8 cellular contexts compared by ENCODE assay signal in the genomic region with DNA sequence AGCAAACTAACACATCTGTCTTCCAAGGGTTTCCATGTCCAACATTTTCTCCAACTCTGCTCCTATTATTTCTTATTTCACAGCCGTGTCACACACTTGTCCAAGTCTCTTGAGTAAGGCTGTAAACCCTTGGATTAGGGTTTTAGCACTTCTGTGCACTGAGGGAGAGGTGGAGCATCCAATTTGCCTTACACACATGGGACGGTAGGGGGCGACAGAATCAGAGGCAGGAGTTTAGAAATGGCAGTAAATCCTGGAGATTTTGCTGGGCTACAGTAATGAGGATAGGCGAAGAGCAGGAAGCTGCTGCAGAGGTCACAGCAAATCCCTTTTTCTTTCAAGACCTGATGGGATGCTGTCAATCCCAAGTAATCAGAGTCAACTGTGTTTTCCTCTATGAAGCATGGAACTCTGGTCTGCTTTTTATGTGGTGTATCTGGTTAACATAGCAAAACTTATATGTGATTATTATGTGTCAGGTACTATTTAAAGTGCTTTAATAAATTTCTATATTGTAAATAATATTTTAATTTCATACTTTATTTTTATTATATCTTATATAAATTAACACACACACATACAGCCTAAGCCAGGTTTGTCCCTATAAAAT. TPM values are rescaled to one million over a fixed set of nuclear protein-coding genes. Genes with fewer than 3 reads are reported as not detected.
A peak's percentile ranks its signal among the peaks of the same experiment; 100 is the strongest.
DNase-seq lines count a peak whose midpoint lies in the region; ATAC-seq, FAIRE-seq and TF ChIP-seq lines count a peak whose summit lies in the region.

No MANE protein-coding gene starts in this region.

- H2AFZ ChIP-seq in GM12878 (ENCODE audit: control insufficient read depth, low read depth, low read length): no peak overlapping the region

- intact Hi-C loops in heart left ventricle (cut with DNase I) (no loop called here), GM12878 (cut with micrococcal nuclease; ENCODE audit: unreplicated experiment) (loop anchor here (10.0 kb wide), 1 partner anchor 130 kb away; a partner anchor contains a TSS)

- no TSS peak for BruUV-seq in GM12878 (replicated peaks; lab: Mats Ljungman, UMichigan)

- no peak overlapping the region for H3K9ac ChIP-seq in GM12878 (ENCODE audit: control insufficient read depth, insufficient read depth, low read length)

- SMC1A ChIA-PET in GM12878 (lab: Charles Lee; ENCODE audit: uncharacterized antibody, unreplicated experiment): no interaction called here

- H3K9me3 ChIP-seq in heart left ventricle (no peaks in the 10 kb centered on the region), right atrium auricular region (no peaks in the 10 kb centered on the region), GM12878 (replicated peaks; ENCODE audit: control insufficient read depth, insufficient read depth, low read length) (no peaks in the 10 kb centered on the region)

- no peak for DNase-seq in heart left ventricle
- no peak for DNase-seq in right atrium auricular region (ENCODE audit: low spot score)
- DNase-seq in M059J (ENCODE audit: low read depth): peak; percentile 34
- no peak for DNase-seq in GM12878 (ENCODE audit: low read depth, low spot score)
- DNase-seq in stimulated activated CD8-positive, alpha-beta memory T cell treated with anti-CD3 and anti-CD28 coated beads, Interleukin-4, amount 100 ng/mL, for 48 hours: peak; percentile 49
- DNase-seq in GM12892 (ENCODE audit: insufficient read length): no peak
- no peak for DNase-seq in H7

- 24 to 42% (median 25%) methylated on average over 4 of the region's 4 CpGs for WGBS in heart left ventricle, 4 donors
- 0% methylated on average over 4 of the region's 4 CpGs for WGBS in GM12878 (ENCODE audit: insufficient coverage, insufficient replicate concordance, low lambda C conversion rate, missing lambda C conversion rate)

- TF ChIP-seq CTCF in heart left ventricle (IDR thresholded peaks at IDR 0.05): peak in 7 of 12 donors; percentile 6 to 38 (median 23)
- no peak for TF ChIP-seq CTCF in right atrium auricular region (IDR thresholded peaks at IDR 0.05)
- TF ChIP-seq CTCF in GM12878 (IDR thresholded peaks at IDR 0.05 in 2 of 3, conservative IDR thresholded peaks at IDR 0.05 in 1 of 3; ENCODE audit: control insufficient read depth in 2 of 3, extremely low read depth in 1 of 3, insufficient read depth in 1 of 3, low read depth in 3 of 3, low read length in 3 of 3): peak; percentile 55 to 90 (median 82)

- CTCF ChIA-PET in GM12878 (lab: Yijun Ruan, JAX): interaction anchor here (0.6 to 2.5 kb wide), 4 partner anchors 10 to 161 kb away, joined by 5 to 11 read pairs (median 6); no protein-coding TSS in a partner anchor

- POLR2A ChIA-PET in GM12878 (lab: Charles Lee): no interaction called here

- ATAC-seq in heart left ventricle (no peak), GM12878 (peak; percentile 72), GM19467 (IDR thresholded peaks at IDR 0.05; ENCODE audit: unreplicated experiment) (no peak)

- no peaks in the 10 kb centered on the region for H4K20me1 ChIP-seq in GM12878 (ENCODE audit: control insufficient read depth, insufficient read depth)

- RAD21 ChIA-PET in GM12878 (lab: Charles Lee; ENCODE audit: unreplicated experiment): no interaction called here

- no peak for TF ChIP-seq POLR2A in heart left ventricle (IDR thresholded peaks at IDR 0.05)
- no peak for TF ChIP-seq POLR2A in GM12878 (IDR thresholded peaks at IDR 0.05; ENCODE audit: low read depth, low read length)
- TF ChIP-seq POLR2A in GM12892 (IDR thresholded peaks at IDR 0.05; ENCODE audit: low read depth, low read length): no peak

- TF ChIP-seq RAD21 in GM12878 (IDR thresholded peaks at IDR 0.05; ENCODE audit: insufficient read depth, low read depth, low read length): peak; percentile 59

- H3K79me2 ChIP-seq in GM12878 (ENCODE audit: control insufficient read depth, insufficient read depth, low read length): no peaks in the 10 kb centered on the region

- no peak for TF ChIP-seq EP300 in GM12878 (IDR thresholded peaks at IDR 0.05; ENCODE audit: borderline replicate concordance in 1 of 2, control insufficient read depth in 1 of 2, low read depth in 2 of 2, low read length in 2 of 2)

- H3K4me1 ChIP-seq in heart left ventricle: no peaks in the 10 kb centered on the region
- H3K4me1 ChIP-seq in right atrium auricular region: no peaks in the 10 kb centered on the region
- H3K4me1 ChIP-seq in GM12878 (ENCODE audit: control insufficient read depth, insufficient read depth, low read length): no peaks in the 10 kb centered on the region

- H3K27me3 ChIP-seq in heart left ventricle (peaks cover 0 to 7% (median 0%) of the 10 kb centered on the region in 9 donors), right atrium auricular region (no peaks in the 10 kb centered on the region), GM12878 (replicated peaks in 1 of 2; ENCODE audit: control insufficient read depth in 2 of 2, insufficient read depth in 2 of 2, low read length in 1 of 2) (no peaks in the 10 kb centered on the region), H7 (ENCODE audit: control insufficient read depth, insufficient read depth, low read length) (no peaks in the 10 kb centered on the region)

- H3K4me2 ChIP-seq in GM12878 (ENCODE audit: control insufficient read depth, insufficient read depth): no peak overlapping the region

- H3K36me3 ChIP-seq in heart left ventricle: no peaks in the 10 kb centered on the region
- H3K36me3 ChIP-seq in right atrium auricular region: no peaks in the 10 kb centered on the region
- H3K36me3 ChIP-seq in GM12878 (ENCODE audit: control insufficient read depth in 2 of 2, insufficient read depth in 2 of 2, low read length in 1 of 2): no peaks in the 10 kb centered on the region
- H3K36me3 ChIP-seq in H7 (replicated peaks; ENCODE audit: control insufficient read depth, insufficient read depth, low read length): no peaks in the 10 kb centered on the region

- in situ Hi-C loops in GM12878 (cut with MboI): no loop called here

- no peak overlapping the region for H3K4me3 ChIP-seq in heart left ventricle
- no peak overlapping the region for H3K4me3 ChIP-seq in right atrium auricular region
- no peak overlapping the region for H3K4me3 ChIP-seq in GM12878
- H3K4me3 ChIP-seq in H7 (ENCODE audit: insufficient read depth, low read depth, low read length): no peak overlapping the region

- H3K27ac ChIP-seq in heart left ventricle (no peak overlapping the region), right atrium auricular region (no peak overlapping the region), GM12878 (ENCODE audit: control insufficient read depth, insufficient read depth) (no peak overlapping the region)

- FAIRE-seq in GM12878 (lab: Jason Lieb, UNC): peak; percentile 56
- FAIRE-seq in GM12892 (lab: Jason Lieb, UNC): no peak

TF ChIP-seq in GM12878, 131 proteins besides CTCF, POLR2A, EP300 and RAD21 (continues in another document):
- no peak for TF ChIP-seq CREB1 (IDR thresholded peaks at IDR 0.05; ENCODE audit: low read depth)
- TF ChIP-seq SMC3 (IDR thresholded peaks at IDR 0.05; ENCODE audit: borderline replicate concordance, low read length): peak; percentile 45; the same call in 1 of the 2 replicates

RNA-seq across cellular contexts. Expression of a gene that starts 15.4 kb away (rescaled TPM):
- total RNA-seq in heart left ventricle (not detected), right atrium auricular region (not detected), GM12878 (2014; rRNA removed) (not detected in 2 replicates), GM12878 (2014; rRNA removed; fragmentation: Illumina TruSeq; extraction: Trizol) (not detected in 2 replicates), GM12878 (2021) (not detected in 2 replicates)
- polyA plus RNA-seq in heart left ventricle (not detected), GM12878 (2011; rRNA removed) (not detected in 2 replicates), GM12878 (2014; fragmentation: Illumina TruSeq; extraction: Trizol) (not detected in 2 replicates), GM12878 (2014; fragmentation: Nextera tagmentation; extraction: Ambion mirVana) (not detected), GM12878 (2014; rRNA removed) (not detected in 2 replicates), GM12878 (2016; fragmentation: Nextera tagmentation; extraction: Ambion mirVana) (not detected)
- not detected in 2 replicates for total RNA-seq in M059J (2014; rRNA removed; shearing (Covaris generic))
- total RNA-seq in GM12878 (2013; cell fraction: nucleolus; rRNA removed): not detected in 2 replicates
- polyA plus RNA-seq in GM12878 (2011; ENCODE audit: low read depth): not detected
- polyA plus RNA-seq in GM12878 (2011; cell fraction: cytosol; rRNA removed): not detected in 2 replicates
- polyA plus RNA-seq in GM12878 (2011; cell fraction: nucleus; rRNA removed): not detected in 2 replicates
- not detected in 2 replicates for polyA plus RNA-seq in GM12878 (2012)
- not detected in 2 replicates for polyA minus RNA-seq in GM12878 (2011; rRNA and poly(A)+ RNA removed)
- polyA minus RNA-seq in GM12878 (2011; cell fraction: cytosol; rRNA and poly(A)+ RNA removed): not detected in 2 replicates
- not detected in 2 replicates for polyA minus RNA-seq in GM12878 (2011; cell fraction: nucleus; rRNA and poly(A)+ RNA removed)
- polyA plus RNA-seq in GM12892 (2012; ENCODE audit: missing spikeins): not detected
- total RNA-seq in H7 (2014; rRNA removed; shearing (Covaris generic)): not detected in 2 replicates

RNA-seq across cellular contexts. Expression of a gene that starts 19.1 kb away (rescaled TPM):
- total RNA-seq in heart left ventricle (not detected), right atrium auricular region (not detected), GM12878 (2014; rRNA removed) (not detected in 2 replicates), GM12878 (2014; rRNA removed; fragmentation: Illumina TruSeq; extraction: Trizol) (not detected in 2 replicates), GM12878 (2021) (not detected in 2 replicates)
- polyA plus RNA-seq in heart left ventricle (not detected), GM12878 (2011; rRNA removed) (not detected in 2 replicates), GM12878 (2014; fragmentation: Illumina TruSeq; extraction: Trizol) (not detected in 2 replicates), GM12878 (2014; fragmentation: Nextera tagmentation; extraction: Ambion mirVana) (not detected), GM12878 (2014; rRNA removed) (not detected in 2 replicates), GM12878 (2016; fragmentation: Nextera tagmentation; extraction: Ambion mirVana) (not detected)
- total RNA-seq in M059J (2014; rRNA removed; shearing (Covaris generic)): not detected in 2 replicates
- not detected in 2 replicates for total RNA-seq in GM12878 (2013; cell fraction: nucleolus; rRNA removed)
- not detected for polyA plus RNA-seq in GM12878 (2011; ENCODE audit: low read depth)
- polyA plus RNA-seq in GM12878 (2011; cell fraction: cytosol; rRNA removed): not detected in 2 replicates
- polyA plus RNA-seq in GM12878 (2011; cell fraction: nucleus; rRNA removed): not detected in 2 replicates
- polyA plus RNA-seq in GM12878 (2012): not detected in 2 replicates
- not detected in 2 replicates for polyA minus RNA-seq in GM12878 (2011; rRNA and poly(A)+ RNA removed)
- not detected in 2 replicates for polyA minus RNA-seq in GM12878 (2011; cell fraction: cytosol; rRNA and poly(A)+ RNA removed)
- not detected in 2 replicates for polyA minus RNA-seq in GM12878 (2011; cell fraction: nucleus; rRNA and poly(A)+ RNA removed)
- polyA plus RNA-seq in GM12892 (2012; ENCODE audit: missing spikeins): not detected
- not detected in 2 replicates for total RNA-seq in H7 (2014; rRNA removed; shearing (Covaris generic))

Comparison
In these comparisons a context has a peak if more than half of its experiments do, and no peak if none do; other contexts are left out.
1. CTCF ChIP-seq: peak in heart left ventricle (7 of 12) and GM12878 (3 of 3); none in right atrium auricular region (0 of 2).
2. DNase-seq: peak in M059J (single experiment) and stimulated activated CD8-positive, alpha-beta memory T cell treated with anti-CD3 and anti-CD28 coated beads, Interleukin-4, amount 100 ng/mL, for 48 hours (single experiment); none in heart left ventricle (0 of 5), right atrium auricular region (single experiment), GM12878 (single experiment), GM12892 (single experiment) and H7 (single experiment).